In genomic region chr4:108492816-108493595, GRCh38 we compare ENCODE assay signal across 9 cellular contexts.
DNase-seq lines count a peak whose midpoint lies in the region; ATAC-seq, FAIRE-seq and TF ChIP-seq lines count a peak whose summit lies in the region.
"Had no signal": no experiment of that assay in that cellular context is flagged by ENCODE, and none has a peak within 500 bp of the region (broad histone marks: within the 10 kb centered on the region; RNA-seq: fewer than 3 reads in every experiment).

No MANE protein-coding gene starts in this region.

- DNase-seq in COR-L47 (lab: John Stamatoyannopoulos, UW) = peak; percentile 40
- DNase-seq in HFF-Myc (ENCODE audit: extremely low read depth, low read depth) = no peak
- peak; percentile 41 for DNase-seq in activated CD8-positive, alpha-beta T cell treated with anti-CD3 and anti-CD28 coated beads for 36 hours
- DNase-seq in iris pigment epithelial cell (ENCODE audit: low read depth) = peak; percentile 19
- no peak for DNase-seq in GF-D8 (lab: John Stamatoyannopoulos, UW)
- DNase-seq in Ammon's horn (ENCODE audit: low spot score) = no peak
- no peak for DNase-seq in pancreas

- H3K36me3 Mint-ChIP-seq in activated CD8-positive, alpha-beta T cell treated with anti-CD3 and anti-CD28 coated beads for 36 hours (ENCODE audit: low read depth) = peaks cover 1% of the 10 kb centered on the region

- POLR2A ChIA-PET in activated CD8-positive, alpha-beta T cell treated with anti-CD3 and anti-CD28 coated beads for 36 hours (lab: Charles Lee) = interaction anchor here (1.2 kb wide), 1 partner anchor 12 kb away, joined by 3 read pairs; no protein-coding TSS in a partner anchor

- H3K4me1 Mint-ChIP-seq in activated CD8-positive, alpha-beta T cell treated with anti-CD3 and anti-CD28 coated beads for 36 hours (ENCODE audit: low read depth) = no peaks in the 10 kb centered on the region
- H3K4me1 Mint-ChIP-seq: brain had no signal

- no peak overlapping the region for H3K4me3 Mint-ChIP-seq in activated CD8-positive, alpha-beta T cell treated with anti-CD3 and anti-CD28 coated beads for 36 hours
- H3K4me3 Mint-ChIP-seq: brain had no signal

- H3K9me3 ChIP-seq in pancreas = peaks cover 0 to 4% (median 0%) of the 10 kb centered on the region in 4 donors

- peak; percentile 85 for TF ChIP-seq CTCF in HFF-Myc (IDR thresholded peaks at IDR 0.05; ENCODE audit: low read depth, low read length, missing control alignments)
- TF ChIP-seq CTCF in activated CD8-positive, alpha-beta T cell treated with anti-CD3 and anti-CD28 coated beads for 36 hours (IDR thresholded peaks at IDR 0.05) = peak; percentile 64
- no peak for TF ChIP-seq CTCF in pancreas (IDR thresholded peaks at IDR 0.05)

- no peaks in the 10 kb centered on the region for H3K4me1 ChIP-seq in pancreas

- H3K27me3 Mint-ChIP-seq in activated CD8-positive, alpha-beta T cell treated with anti-CD3 and anti-CD28 coated beads for 36 hours = no peaks in the 10 kb centered on the region
- H3K27me3 Mint-ChIP-seq: brain had no signal

- intact Hi-C loops in activated CD8-positive, alpha-beta T cell treated with anti-CD3 and anti-CD28 coated beads for 36 hours (cut with micrococcal nuclease) = no loop called here
- intact Hi-C loops in pancreas (cut with DNase I) = no loop called here

- H3K36me3 ChIP-seq in pancreas = no peaks in the 10 kb centered on the region

- H3K9me3 Mint-ChIP-seq in activated CD8-positive, alpha-beta T cell treated with anti-CD3 and anti-CD28 coated beads for 36 hours = peaks cover 10% of the 10 kb centered on the region

- CTCF ChIA-PET in activated CD8-positive, alpha-beta T cell treated with anti-CD3 and anti-CD28 coated beads for 36 hours (lab: Charles Lee) = interaction anchor here (0.6 to 2.7 kb wide), 18 partner anchors 8 to 479 kb away, joined by 3 to 19 read pairs (median 4); no protein-coding TSS in a partner anchor

- H3K27ac ChIP-seq in pancreas = no peak overlapping the region

- WGBS in pancreas, 2 donors = 51 to 52% methylated on average over 4 of the region's 4 CpGs

- no peak overlapping the region for H3K4me3 ChIP-seq in HFF-Myc (replicated peaks; ENCODE audit: low read depth, low read length)
- H3K4me3 ChIP-seq in pancreas = no peak overlapping the region

- no peaks in the 10 kb centered on the region for H3K27me3 ChIP-seq in pancreas

- H3K27ac Mint-ChIP-seq in activated CD8-positive, alpha-beta T cell treated with anti-CD3 and anti-CD28 coated beads for 36 hours = no peak overlapping the region
- H3K27ac Mint-ChIP-seq: brain had no signal

- ATAC-seq in activated CD8-positive, alpha-beta T cell treated with anti-CD3 and anti-CD28 coated beads for 36 hours = peak; percentile 60
- ATAC-seq in HG03565 (IDR thresholded peaks at IDR 0.05; ENCODE audit: unreplicated experiment) = no peak
- ATAC-seq in pancreas = no peak

- FAIRE-seq in pancreas (lab: Jason Lieb, UNC) = no peak

Comparison
In these comparisons a context has a peak if more than half of its experiments do, and no peak if none do; other contexts are left out.
1. DNase-seq: peak in COR-L47 (single experiment), activated CD8-positive, alpha-beta T cell treated with anti-CD3 and anti-CD28 coated beads for 36 hours (single experiment) and iris pigment epithelial cell (single experiment); none in HFF-Myc (single experiment), GF-D8 (single experiment), Ammon's horn (single experiment) and pancreas (0 of 6).
2. CTCF ChIP-seq: peak in HFF-Myc (single experiment) and activated CD8-positive, alpha-beta T cell treated with anti-CD3 and anti-CD28 coated beads for 36 hours (single experiment); none in pancreas (0 of 4).